ENCODE assay signal across 2 cellular contexts in genomic region chr4:40688446-40689095, GRCh38.
TF ChIP-seq lines count a peak whose summit lies in the region.

No MANE protein-coding gene starts in this region.

TF ChIP-seq in GM12878, 131 proteins besides CTCF, POLR2A, EP300 and RAD21:
- TF ChIP-seq ZNF384 (IDR thresholded peaks at IDR 0.05; ENCODE audit: borderline replicate concordance, low read depth, low read length) (no peak), PRDM15 (CRISPR knock-in tag; IDR thresholded peaks at IDR 0.05) (no peak), SIX5 (IDR thresholded peaks at IDR 0.05; ENCODE audit: low read depth, low read length, severe bottlenecking) (no peak), IRF5 (IDR thresholded peaks at IDR 0.05; ENCODE audit: borderline replicate concordance) (no peak), ASH2L (IDR thresholded peaks at IDR 0.05; ENCODE audit: borderline replicate concordance, low read depth) (no peak), JUNB (IDR thresholded peaks at IDR 0.05) (no peak), MEF2A (IDR thresholded peaks at IDR 0.05; ENCODE audit: insufficient read depth, low read depth, low read length) (no peak), MLLT1 (IDR thresholded peaks at IDR 0.05) (no peak)
- TF ChIP-seq, protein P1, sequence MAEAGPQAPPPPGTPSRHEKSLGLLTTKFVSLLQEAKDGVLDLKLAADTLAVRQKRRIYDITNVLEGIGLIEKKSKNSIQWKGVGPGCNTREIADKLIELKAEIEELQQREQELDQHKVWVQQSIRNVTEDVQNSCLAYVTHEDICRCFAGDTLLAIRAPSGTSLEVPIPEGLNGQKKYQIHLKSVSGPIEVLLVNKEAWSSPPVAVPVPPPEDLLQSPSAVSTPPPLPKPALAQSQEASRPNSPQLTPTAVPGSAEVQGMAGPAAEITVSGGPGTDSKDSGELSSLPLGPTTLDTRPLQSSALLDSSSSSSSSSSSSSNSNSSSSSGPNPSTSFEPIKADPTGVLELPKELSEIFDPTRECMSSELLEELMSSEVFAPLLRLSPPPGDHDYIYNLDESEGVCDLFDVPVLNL (IDR thresholded peaks at IDR 0.05; ENCODE audit: low read depth, low read length), result no peak
- TF ChIP-seq, protein P2, sequence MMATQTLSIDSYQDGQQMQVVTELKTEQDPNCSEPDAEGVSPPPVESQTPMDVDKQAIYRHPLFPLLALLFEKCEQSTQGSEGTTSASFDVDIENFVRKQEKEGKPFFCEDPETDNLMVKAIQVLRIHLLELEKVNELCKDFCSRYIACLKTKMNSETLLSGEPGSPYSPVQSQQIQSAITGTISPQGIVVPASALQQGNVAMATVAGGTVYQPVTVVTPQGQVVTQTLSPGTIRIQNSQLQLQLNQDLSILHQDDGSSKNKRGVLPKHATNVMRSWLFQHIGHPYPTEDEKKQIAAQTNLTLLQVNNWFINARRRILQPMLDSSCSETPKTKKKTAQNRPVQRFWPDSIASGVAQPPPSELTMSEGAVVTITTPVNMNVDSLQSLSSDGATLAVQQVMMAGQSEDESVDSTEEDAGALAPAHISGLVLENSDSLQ (IDR thresholded peaks at IDR 0.05), result no peak

TF ChIP-seq in GM23338, 12 proteins besides CTCF, POLR2A, EP300 and RAD21:
- no peak for TF ChIP-seq REST (IDR thresholded peaks at IDR 0.05; ENCODE audit: unreplicated experiment)
- TF ChIP-seq ZNF462 (CRISPR knock-in tag; IDR thresholded peaks at IDR 0.05), result no peak
- no peak for TF ChIP-seq EZH2phosphoT487 (IDR thresholded peaks at IDR 0.05; ENCODE audit: unreplicated experiment)
- TF ChIP-seq EZH2 (IDR thresholded peaks at IDR 0.05; ENCODE audit: low read depth, unreplicated experiment), result no peak
- TF ChIP-seq STAT1 (IDR thresholded peaks at IDR 0.05; ENCODE audit: unreplicated experiment), result no peak
- no peak for TF ChIP-seq ZNF331 (CRISPR knock-in tag; IDR thresholded peaks at IDR 0.05; ENCODE audit: low read depth)
- no peak for TF ChIP-seq JUNB (IDR thresholded peaks at IDR 0.05; ENCODE audit: unreplicated experiment)
- TF ChIP-seq NANOG (IDR thresholded peaks at IDR 0.05; ENCODE audit: borderline replicate concordance), result no peak
- TF ChIP-seq ZNF114 (CRISPR knock-in tag; IDR thresholded peaks at IDR 0.05), result no peak
- TF ChIP-seq, protein P3, sequence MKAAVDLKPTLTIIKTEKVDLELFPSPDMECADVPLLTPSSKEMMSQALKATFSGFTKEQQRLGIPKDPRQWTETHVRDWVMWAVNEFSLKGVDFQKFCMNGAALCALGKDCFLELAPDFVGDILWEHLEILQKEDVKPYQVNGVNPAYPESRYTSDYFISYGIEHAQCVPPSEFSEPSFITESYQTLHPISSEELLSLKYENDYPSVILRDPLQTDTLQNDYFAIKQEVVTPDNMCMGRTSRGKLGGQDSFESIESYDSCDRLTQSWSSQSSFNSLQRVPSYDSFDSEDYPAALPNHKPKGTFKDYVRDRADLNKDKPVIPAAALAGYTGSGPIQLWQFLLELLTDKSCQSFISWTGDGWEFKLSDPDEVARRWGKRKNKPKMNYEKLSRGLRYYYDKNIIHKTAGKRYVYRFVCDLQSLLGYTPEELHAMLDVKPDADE (IDR thresholded peaks at IDR 0.05), result no peak
- TF ChIP-seq POLR2AphosphoS5 (IDR thresholded peaks at IDR 0.05; ENCODE audit: low read depth), result no peak
- TF ChIP-seq CREB1 (CRISPR knock-in tag; IDR thresholded peaks at IDR 0.05; ENCODE audit: low read depth), result no peak
